In genomic region chr3:66910721-66911120, GRCh38 we compare ENCODE assay signal across 6 cellular contexts.
"Had no signal": no experiment of that assay in that cellular context is flagged by ENCODE, and none has a peak within 500 bp of the region (broad histone marks: within the 10 kb centered on the region; RNA-seq: fewer than 3 reads in every experiment).

No MANE protein-coding gene starts in this region.

- H3K4me3 ChIP-seq: GM23338 had no signal

- DNase-seq: H9, KBM-7 had no signal

- ATAC-seq: GM23338, HepG2 had no signal

- H3K4me2 ChIP-seq: GM23338, KMS-11 had no signal

- H3K9ac ChIP-seq: KMS-11 had no signal

- H3K27ac Mint-ChIP-seq: GM23338, H9, IgD-negative memory B cell had no signal

- H3K27ac ChIP-seq: KMS-11 had no signal

- H3K4me3 Mint-ChIP-seq: GM23338, H9, IgD-negative memory B cell had no signal

- H2AFZ ChIP-seq: GM23338 had no signal

- H3K4me1 Mint-ChIP-seq: H9, IgD-negative memory B cell had no signal
